In the genomic region with DNA sequence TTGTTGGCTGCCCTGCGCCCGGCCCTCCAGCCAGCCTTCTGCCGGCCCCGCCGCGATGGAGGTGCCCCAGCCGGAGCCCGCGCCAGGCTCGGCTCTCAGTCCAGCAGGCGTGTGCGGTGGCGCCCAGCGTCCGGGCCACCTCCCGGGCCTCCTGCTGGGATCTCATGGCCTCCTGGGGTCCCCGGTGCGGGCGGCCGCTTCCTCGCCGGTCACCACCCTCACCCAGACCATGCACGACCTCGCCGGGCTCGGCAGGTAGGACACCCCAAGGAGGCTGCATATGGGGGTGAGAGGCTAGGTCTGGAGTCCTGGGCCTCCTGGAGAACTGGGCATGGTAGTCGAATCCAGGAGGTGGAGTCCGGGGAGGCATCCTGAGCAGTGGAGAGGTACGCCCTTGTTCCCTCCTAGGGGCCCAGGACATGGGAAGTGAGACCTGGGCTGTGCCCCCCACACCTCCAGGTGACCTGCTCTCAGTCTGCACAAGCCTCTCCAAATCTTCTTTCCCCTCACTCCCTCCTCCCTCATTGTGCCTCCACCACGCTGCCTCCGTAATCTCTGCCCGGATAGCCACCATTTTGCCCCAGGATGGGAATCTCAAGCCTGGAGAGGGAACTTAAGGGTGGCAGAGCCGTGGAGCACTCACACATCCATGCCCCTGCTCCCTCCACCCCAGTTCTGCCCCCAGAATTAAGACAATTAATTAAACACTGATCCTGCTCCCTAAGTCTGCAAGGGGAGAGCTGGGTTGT, we compare ENCODE assay signal across 8 cellular contexts. TPM values are rescaled to one million over a fixed set of nuclear protein-coding genes. Genes with fewer than 3 reads are reported as not detected.
DNase-seq lines count a peak whose midpoint lies in the region; ATAC-seq and TF ChIP-seq lines count a peak whose summit lies in the region.

No MANE protein-coding gene starts in this region.

- H3K27ac Mint-ChIP-seq in activated naive CD4-positive, alpha-beta T cell treated with anti-CD3 and anti-CD28 coated beads, Interleukin-2, amount 10 ng/mL, durations not matched to agents 7 days and 5 days: peak overlapping the region; percentile 98
- H3K27ac Mint-ChIP-seq in endodermal cell: peak overlapping the region; percentile 52
- H3K27ac Mint-ChIP-seq in osteocyte (ENCODE audit: unreplicated experiment): peak overlapping the region; percentile 90

- CTCF ChIA-PET in activated naive CD4-positive, alpha-beta T cell treated with anti-CD3 and anti-CD28 coated beads, Interleukin-2, amount 10 ng/mL, durations not matched to agents 7 days and 5 days (lab: Charles Lee): interaction anchor here (1.0 to 1.9 kb wide), 2 partner anchors 23 to 24 kb away, joined by 4 to 11 read pairs; a partner anchor contains a TSS

- no peak for TF ChIP-seq CTCF in OCI-LY1 (IDR thresholded peaks at IDR 0.05; ENCODE audit: low read length)
- TF ChIP-seq CTCF in endodermal cell (conservative IDR thresholded peaks at IDR 0.05): no peak
- TF ChIP-seq CTCF in osteocyte (IDR thresholded peaks at IDR 0.05): no peak

- DNase-seq in activated naive CD4-positive, alpha-beta T cell treated with anti-CD3 and anti-CD28 coated beads, Interleukin-2, amount 10 ng/mL, durations not matched to agents 7 days and 5 days: peak; percentile 39
- no peak for DNase-seq in activated naive CD4-positive, alpha-beta T cell (lab: John Stamatoyannopoulos, UW)
- DNase-seq in endodermal cell: no peak
- no peak for DNase-seq in osteocyte (ENCODE audit: extremely low spot score, unreplicated experiment)
- DNase-seq in NCI-H2227 (lab: John Stamatoyannopoulos, UW; ENCODE audit: unreplicated experiment): no peak
- DNase-seq in 8988T: no peak

- peak overlapping the region; percentile 96 for H3K9ac ChIP-seq in OCI-LY1 (ENCODE audit: low read length)
- peak overlapping the region; percentile 55 for H3K9ac ChIP-seq in endodermal cell (ENCODE audit: extremely low read depth, low read length, poor library complexity, severe bottlenecking)

- H3K27me3 ChIP-seq in OCI-LY1 (ENCODE audit: insufficient read depth, low read length) (no peaks in the 10 kb centered on the region), endodermal cell (ENCODE audit: control insufficient read depth, insufficient read depth, low read length, poor library complexity, severe bottlenecking) (no peaks in the 10 kb centered on the region)

- peaks cover 18% of the 10 kb centered on the region for H3K36me3 ChIP-seq in OCI-LY1 (ENCODE audit: insufficient read depth, low read length)
- peaks cover 14% of the 10 kb centered on the region for H3K36me3 ChIP-seq in endodermal cell (ENCODE audit: control insufficient read depth, insufficient read depth, low read length)

- H3K4me1 Mint-ChIP-seq in activated naive CD4-positive, alpha-beta T cell treated with anti-CD3 and anti-CD28 coated beads, Interleukin-2, amount 10 ng/mL, durations not matched to agents 7 days and 5 days: peaks cover 55% of the 10 kb centered on the region
- H3K4me1 Mint-ChIP-seq in endodermal cell (peaks cover 20% of the 10 kb centered on the region), osteocyte (ENCODE audit: unreplicated experiment) (peaks cover 54% of the 10 kb centered on the region)

- H3K36me3 Mint-ChIP-seq in activated naive CD4-positive, alpha-beta T cell treated with anti-CD3 and anti-CD28 coated beads, Interleukin-2, amount 10 ng/mL, durations not matched to agents 7 days and 5 days: peaks cover 57% of the 10 kb centered on the region
- H3K36me3 Mint-ChIP-seq in endodermal cell (ENCODE audit: low read depth) (peaks cover 8% of the 10 kb centered on the region), osteocyte (ENCODE audit: unreplicated experiment) (peaks cover 27% of the 10 kb centered on the region)

- H3K27me3 Mint-ChIP-seq in activated naive CD4-positive, alpha-beta T cell treated with anti-CD3 and anti-CD28 coated beads, Interleukin-2, amount 10 ng/mL, durations not matched to agents 7 days and 5 days: peaks cover 4% of the 10 kb centered on the region
- H3K27me3 Mint-ChIP-seq in endodermal cell (ENCODE audit: insufficient read depth): peaks cover 11% of the 10 kb centered on the region
- H3K27me3 Mint-ChIP-seq in osteocyte (ENCODE audit: unreplicated experiment): no peaks in the 10 kb centered on the region

- H3F3A ChIP-seq in OCI-LY1 (ENCODE audit: insufficient read depth, low read length): no peaks in the 10 kb centered on the region

- H3K9me2 ChIP-seq in OCI-LY1 (ENCODE audit: low read depth, low read length): no peaks in the 10 kb centered on the region

- H3K79me2 ChIP-seq in OCI-LY1 (ENCODE audit: insufficient read depth, low read length): 0 out of 2 replicates have a peak, but pooled peaks cover 6% of the 10 kb centered on the region

- 12 to 16% methylated on average over 11 to 33 of the region's 33 CpGs for WGBS in endodermal cell (ENCODE audit: insufficient coverage in 1 of 2, insufficient read length in 1 of 2), 2 experiments

- H3K4me2 ChIP-seq in OCI-LY1 (ENCODE audit: low read length): peak overlapping the region; percentile 95

- no peaks in the 10 kb centered on the region for H3K9me3 ChIP-seq in OCI-LY1 (ENCODE audit: low read length)
- H3K9me3 ChIP-seq in endodermal cell (ENCODE audit: control insufficient read depth, low read length): no peaks in the 10 kb centered on the region

- ATAC-seq in GM18858 (IDR thresholded peaks at IDR 0.05; ENCODE audit: unreplicated experiment): no peak

- no peaks in the 10 kb centered on the region for H3K9me3 Mint-ChIP-seq in activated naive CD4-positive, alpha-beta T cell treated with anti-CD3 and anti-CD28 coated beads, Interleukin-2, amount 10 ng/mL, durations not matched to agents 7 days and 5 days
- H3K9me3 Mint-ChIP-seq in endodermal cell (no peaks in the 10 kb centered on the region), osteocyte (ENCODE audit: unreplicated experiment) (no peaks in the 10 kb centered on the region)

- peak overlapping the region; percentile 97 for H3K4me3 Mint-ChIP-seq in activated naive CD4-positive, alpha-beta T cell treated with anti-CD3 and anti-CD28 coated beads, Interleukin-2, amount 10 ng/mL, durations not matched to agents 7 days and 5 days
- peak overlapping the region; percentile 80 for H3K4me3 Mint-ChIP-seq in endodermal cell
- H3K4me3 Mint-ChIP-seq in osteocyte (ENCODE audit: unreplicated experiment): peak overlapping the region; percentile 94

- H4K20me1 ChIP-seq in OCI-LY1 (ENCODE audit: insufficient read depth, low read length): no peaks in the 10 kb centered on the region

- H3K4me3 ChIP-seq in OCI-LY1 (ENCODE audit: low read depth, low read length, poor library complexity, severe bottlenecking): peak overlapping the region; percentile 86
- H3K4me3 ChIP-seq in endodermal cell (ENCODE audit: low read length): peak overlapping the region; percentile 79

- peak overlapping the region; percentile 95 for H3K27ac ChIP-seq in OCI-LY1 (ENCODE audit: low read depth, low read length, poor library complexity, severe bottlenecking)
- H3K27ac ChIP-seq in endodermal cell (ENCODE audit: low read depth, low read length): no peak overlapping the region

- peaks cover 44% of the 10 kb centered on the region for H3K4me1 ChIP-seq in OCI-LY1 (ENCODE audit: insufficient read depth, low read length, severe bottlenecking)
- peaks cover 12% of the 10 kb centered on the region for H3K4me1 ChIP-seq in endodermal cell (ENCODE audit: control insufficient read depth, insufficient read depth, low read length)

- H2AFZ ChIP-seq in OCI-LY1 (ENCODE audit: low read length): no peak overlapping the region

RNA-seq across cellular contexts. Expression of a gene that starts 0.5 kb away (rescaled TPM):
- total RNA-seq in endodermal cell (10 to 100 TPM; 25.7 to 33.6 TPM), osteocyte (193 and 197 TPM in 2 replicates)
- 52.9 TPM for polyA plus RNA-seq in endodermal cell (2013, experiment 1 of 2)
- 52.3 TPM for polyA plus RNA-seq in endodermal cell (2013, experiment 2 of 2)

RNA-seq across cellular contexts. Expression of a gene that starts 10.1 kb away (rescaled TPM):
- total RNA-seq in endodermal cell (10 to 100 TPM; 43.0 to 50.7 TPM), osteocyte (87.7 and 92.2 TPM in 2 replicates)
- polyA plus RNA-seq in endodermal cell (2013, experiment 1 of 2): 43.7 TPM
- polyA plus RNA-seq in endodermal cell (2013, experiment 2 of 2): 43.5 TPM

RNA-seq across cellular contexts. Expression of a gene that starts 15.4 kb away (rescaled TPM):
- total RNA-seq in endodermal cell: under 1 TPM; 0.35 to 0.44 TPM
- polyA plus RNA-seq in endodermal cell (2013, experiment 1 of 2): 0.57 TPM
- 0.66 TPM for polyA plus RNA-seq in endodermal cell (2013, experiment 2 of 2)
- total RNA-seq in osteocyte: 0.24 TPM in 1 of 2 replicates, not detected in the other

RNA-seq across cellular contexts. Expression of a gene that starts 23.7 kb away (rescaled TPM):
- 1 to 10 TPM; 5.1 to 6.1 TPM for total RNA-seq in endodermal cell
- 4.1 TPM for polyA plus RNA-seq in endodermal cell (2013, experiment 1 of 2)
- polyA plus RNA-seq in endodermal cell (2013, experiment 2 of 2): 3.8 TPM
- 22.8 and 24.3 TPM in 2 replicates for total RNA-seq in osteocyte

RNA-seq across cellular contexts. Expression of a gene that starts 29.1 kb away (rescaled TPM):
- total RNA-seq in endodermal cell (10 to 100 TPM; 38.8 to 43.3 TPM), osteocyte (24.3 and 25.2 TPM in 2 replicates)
- polyA plus RNA-seq in endodermal cell (2013, experiment 1 of 2): 55.3 TPM
- polyA plus RNA-seq in endodermal cell (2013, experiment 2 of 2): 45.3 TPM
